In genomic region chr6:28336284-28337024, GRCh38 we compare ENCODE assay signal across 1 cellular context.
TF ChIP-seq lines count a peak whose summit lies in the region.

No MANE protein-coding gene starts in this region.

TF ChIP-seq in K562, 482 proteins besides CTCF, POLR2A, EP300 and RAD21 (continues in another document):
- TF ChIP-seq ZNF512 (tag; IDR thresholded peaks at IDR 0.05), result no peak
- peak; percentile 96 for TF ChIP-seq BACH1 (tag; IDR thresholded peaks at IDR 0.05)
- TF ChIP-seq PML (IDR thresholded peaks at IDR 0.05; ENCODE audit: low read length), result no peak; the same call in 1 of the 2 replicates
- no peak for TF ChIP-seq RBM34 (IDR thresholded peaks at IDR 0.05; ENCODE audit: borderline replicate concordance, insufficient read depth, low read length)
- no peak for TF ChIP-seq MAX (CRISPR knock-in tag; IDR thresholded peaks at IDR 0.05)
- 0 out of 4 replicates have a peak, but pooled peaks of 1 of the 2 experiments have one; percentile 20 for TF ChIP-seq MLX (CRISPR knock-in tag; conservative IDR thresholded peaks at IDR 0.05)
- TF ChIP-seq JUNB (CRISPR knock-in tag; conservative IDR thresholded peaks at IDR 0.05), result 0 out of 2 replicates have a peak, but pooled peaks have one; percentile 46
- 0 out of 2 replicates have a peak, but pooled peaks have one; percentile 48 for TF ChIP-seq HOXB6 (CRISPR knock-in tag; IDR thresholded peaks at IDR 0.05; ENCODE audit: borderline replicate concordance)
- peak; percentile 36; the same call in 1 of the 2 replicates for TF ChIP-seq RAD51 (IDR thresholded peaks at IDR 0.05; ENCODE audit: borderline replicate concordance, low read depth)
- TF ChIP-seq VEZF1 (CRISPR knock-in tag; IDR thresholded peaks at IDR 0.05), result peak; percentile 68
- TF ChIP-seq ZNF408 (CRISPR knock-in tag; IDR thresholded peaks at IDR 0.05; ENCODE audit: low read depth), result no peak
- TF ChIP-seq RNF2 (IDR thresholded peaks at IDR 0.05), result peak; percentile 80
- TF ChIP-seq ZNF224 (CRISPR knock-in tag; IDR thresholded peaks at IDR 0.05), result no peak
- TF ChIP-seq MLLT1 (IDR thresholded peaks at IDR 0.05), result peak; percentile 66 to 98; a peak in 3 of 4 replicates
- no peak for TF ChIP-seq GABPB2 (CRISPR knock-in tag; conservative IDR thresholded peaks at IDR 0.05)
- peak; percentile 85 for TF ChIP-seq BRD9 (IDR thresholded peaks at IDR 0.05; ENCODE audit: low read depth, partially characterized antibody)
- TF ChIP-seq ZSCAN29 (IDR thresholded peaks at IDR 0.05), result peak; percentile 56
- peak; percentile 96 for TF ChIP-seq CUX1 (CRISPR knock-in tag; IDR thresholded peaks at IDR 0.05)
- TF ChIP-seq OTX1 (CRISPR knock-in tag; IDR thresholded peaks at IDR 0.05), result peak; percentile 98
- TF ChIP-seq ELK3 (CRISPR knock-in tag; IDR thresholded peaks at IDR 0.05), result no peak
- TF ChIP-seq TAF1 (IDR thresholded peaks at IDR 0.05; ENCODE audit: control insufficient read depth, extremely low read depth, insufficient read depth, low read length, severe bottlenecking), result peak; percentile 49
- no peak for TF ChIP-seq KAT2B (IDR thresholded peaks at IDR 0.05; ENCODE audit: low read depth, low read length)
- no peak for TF ChIP-seq IRF2 (CRISPR knock-in tag; IDR thresholded peaks at IDR 0.05)
- TF ChIP-seq STAT5B (CRISPR knock-in tag; IDR thresholded peaks at IDR 0.05), result 0 out of 2 replicates have a peak, but pooled peaks have one; percentile 17
- peak; percentile 99 for TF ChIP-seq ZNF766 (CRISPR knock-in tag; conservative IDR thresholded peaks at IDR 0.05)
- TF ChIP-seq MEIS2 (IDR thresholded peaks at IDR 0.05; ENCODE audit: partially characterized antibody), result peak; percentile 69
- TF ChIP-seq HMG20A (CRISPR knock-in tag; conservative IDR thresholded peaks at IDR 0.05), result no peak
- peak; percentile 4 to 53; a peak in 3 of 4 replicates for TF ChIP-seq FOXA3 (CRISPR knock-in tag; conservative IDR thresholded peaks at IDR 0.05 in 1 of 2, IDR thresholded peaks at IDR 0.05 in 1 of 2)
- no peak for TF ChIP-seq ID3 (CRISPR knock-in tag; IDR thresholded peaks at IDR 0.05)
- peak; percentile 99 for TF ChIP-seq ID3 (tag; IDR thresholded peaks at IDR 0.05)
- TF ChIP-seq DIDO1 (tag; IDR thresholded peaks at IDR 0.05; ENCODE audit: low read depth), result peak; percentile 76; the same call in 1 of the 2 replicates
- peak; percentile 99 for TF ChIP-seq ZNF395 (CRISPR knock-in tag; IDR thresholded peaks at IDR 0.05)
- no peak; the same call in none of the 2 replicates for TF ChIP-seq GTF2E2 (tag; IDR thresholded peaks at IDR 0.05)
- TF ChIP-seq YBX1 (IDR thresholded peaks at IDR 0.05), result no peak
- no peak for TF ChIP-seq MAFF (IDR thresholded peaks at IDR 0.05; ENCODE audit: low read length)
- TF ChIP-seq NR4A1 (CRISPR knock-in tag; IDR thresholded peaks at IDR 0.05), result no peak
- peak; percentile 94 for TF ChIP-seq NR4A1 (tag; IDR thresholded peaks at IDR 0.05)
- peak; percentile 40; the same call in 1 of the 2 replicates for TF ChIP-seq SMARCE1 (IDR thresholded peaks at IDR 0.05)
- no peak for TF ChIP-seq ZNF282 (CRISPR knock-in tag; IDR thresholded peaks at IDR 0.05)
- 0 out of 2 replicates have a peak, but pooled peaks have one; percentile 11 for TF ChIP-seq KDM2B (CRISPR knock-in tag; IDR thresholded peaks at IDR 0.05)
- no peak for TF ChIP-seq ZBTB7A (IDR thresholded peaks at IDR 0.05; ENCODE audit: borderline replicate concordance, control insufficient read depth, low read depth, low read length)
- peak in 1 of 2 experiments; percentile 17 for TF ChIP-seq NCOA2 (IDR thresholded peaks at IDR 0.05; ENCODE audit: partially characterized antibody in 2 of 2)
- peak; percentile 76; the same call in 1 of the 2 replicates for TF ChIP-seq E4F1 (CRISPR knock-in tag; IDR thresholded peaks at IDR 0.05; ENCODE audit: borderline replicate concordance)
- no peak; the same call in 1 of the 2 replicates for TF ChIP-seq ETS1 (conservative IDR thresholded peaks at IDR 0.05; ENCODE audit: control insufficient read depth, low read depth, low read length)
- peak; percentile 74 for TF ChIP-seq ZNF324 (CRISPR knock-in tag; IDR thresholded peaks at IDR 0.05)
